In the genomic region with DNA sequence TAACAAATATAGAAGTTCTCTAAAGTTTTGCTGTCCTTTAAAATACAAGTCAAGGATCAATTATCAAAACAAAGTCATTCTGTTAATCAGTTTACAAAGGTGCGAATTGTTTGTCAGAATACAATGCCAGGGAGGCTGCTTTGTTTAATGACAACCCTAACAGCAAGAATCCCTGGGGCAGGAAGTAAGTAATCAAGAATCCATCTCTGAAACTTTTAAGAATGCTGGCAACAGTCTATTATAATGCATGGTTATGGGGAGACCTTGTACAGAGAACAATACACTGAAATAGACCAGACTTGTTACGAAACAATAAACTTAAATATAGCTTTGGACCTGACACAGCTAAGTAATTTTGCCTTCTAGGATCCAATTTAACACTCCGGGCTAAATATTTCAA, we compare ENCODE assay signal across 17 cellular contexts.
"Had no signal": no experiment of that assay in that cellular context is flagged by ENCODE, and none has a peak within 500 bp of the region (broad histone marks: within the 10 kb centered on the region; RNA-seq: fewer than 3 reads in every experiment).

No MANE protein-coding gene starts in this region.

- H3K4me1 Mint-ChIP-seq: activated T-helper 17 cell treated with anti-CD3 and anti-CD28 coated beads, Interleukin-2, amount 50 U/mL, for 72 hours had no signal

- ATAC-seq: activated CD4-positive, CD25-positive, alpha-beta regulatory T cell treated with anti-CD3 and anti-CD28 coated beads, Interleukin-2, amount 50 U/mL, for 24 hours; activated T-helper 17 cell treated with anti-CD3 and anti-CD28 coated beads, Interleukin-2, amount 50 U/mL, for 72 hours; lower lobe of right lung; upper lobe of right lung had no signal

- H3K27ac Mint-ChIP-seq: activated T-helper 17 cell treated with anti-CD3 and anti-CD28 coated beads, Interleukin-2, amount 50 U/mL, for 72 hours; mesothelial cell of epicardium had no signal

- H3K36me3 ChIP-seq: esophagus squamous epithelium, lower lobe of right lung, sigmoid colon, stomach, upper lobe of right lung had no signal

- H3K27ac ChIP-seq: lower lobe of right lung, upper lobe of right lung had no signal

- H3K27me3 ChIP-seq: esophagus squamous epithelium, sigmoid colon, stomach, testis, upper lobe of right lung had no signal

- H3K9me3 ChIP-seq: esophagus squamous epithelium, lower lobe of right lung, sigmoid colon, stomach, testis, upper lobe of right lung had no signal

- H3K4me3 Mint-ChIP-seq: activated T-helper 17 cell treated with anti-CD3 and anti-CD28 coated beads, Interleukin-2, amount 50 U/mL, for 72 hours; mesothelial cell of epicardium; nephron progenitor cell had no signal

- H3K36me3 Mint-ChIP-seq: mesothelial cell of epicardium had no signal

- H3K4me1 ChIP-seq: lower lobe of right lung, testis, upper lobe of right lung had no signal

- H3K4me3 ChIP-seq: esophagus squamous epithelium, lower lobe of right lung, sigmoid colon, stomach, testis, upper lobe of right lung had no signal

- DNase-seq: activated CD4-positive, alpha-beta T cell treated with anti-CD3 and anti-CD28 coated beads, Interleukin-2, amount 50 U/mL, for 4 hours; activated naive CD4-positive, alpha-beta T cell treated with Interleukin-2 at 50 U/mL for 16 hours; activated T-cell treated with anti-CD3 and anti-CD28 coated beads for 4 hours; esophagus squamous epithelium; foreskin melanocyte; kidney glomerular epithelial cell; lower lobe of right lung; nephron progenitor cell; sigmoid colon; stimulated activated CD4-positive, alpha-beta T cell treated with anti-CD3 and anti-CD28 coated beads, Interleukin-12 subunit alpha, Interleukin-12 subunit beta, amount 100 ng/mL, for 4 hours; stimulated activated CD4-positive, alpha-beta T cell treated with anti-CD3 and anti-CD28 coated beads, Interleukin-2, amount 100 ng/mL, for 24 hours; stomach; testis; upper lobe of right lung had no signal

- H3K9me3 Mint-ChIP-seq: mesothelial cell of epicardium, nephron progenitor cell had no signal

- H3K27me3 Mint-ChIP-seq: activated T-helper 17 cell treated with anti-CD3 and anti-CD28 coated beads, Interleukin-2, amount 50 U/mL, for 72 hours had no signal
